In genomic region chr3:101262393-101263240, GRCh38 we compare ENCODE assay signal across 15 cellular contexts. TPM values are rescaled to one million over a fixed set of nuclear protein-coding genes. Genes with fewer than 3 reads are reported as not detected.
DNase-seq lines count a peak whose midpoint lies in the region; ATAC-seq, FAIRE-seq and TF ChIP-seq lines count a peak whose summit lies in the region.
"Had no signal": no experiment of that assay in that cellular context is flagged by ENCODE, and none has a peak within 500 bp of the region (broad histone marks: within the 10 kb centered on the region; RNA-seq: fewer than 3 reads in every experiment).

No MANE protein-coding gene starts in this region.

- no peaks in the 10 kb centered on the region for H3K9me3 Mint-ChIP-seq in effector memory CD8-positive, alpha-beta T cell
- H3K9me3 Mint-ChIP-seq: H9 had no signal

- BruUV-seq in PC-3 (replicated peaks; lab: Mats Ljungman, UMichigan) = no TSS peak

- POLR2A ChIA-PET in PC-3 (lab: Charles Lee; ENCODE audit: unreplicated experiment) = no interaction called here

- no peak overlapping the region for H3K27ac ChIP-seq in PC-3 (ENCODE audit: low read length)
- H3K27ac ChIP-seq: C4-2B, foreskin keratinocyte, neutrophil had no signal

- H3K27me3 ChIP-seq in PC-3 (ENCODE audit: low read length) = no peaks in the 10 kb centered on the region
- H3K27me3 ChIP-seq: foreskin keratinocyte, neutrophil had no signal

- no peaks in the 10 kb centered on the region for H3K27me3 Mint-ChIP-seq in effector memory CD8-positive, alpha-beta T cell
- H3K27me3 Mint-ChIP-seq: activated CD4-positive, alpha-beta T cell treated with anti-CD3 and anti-CD28 coated beads, Interleukin-2, amount 10 ng/mL, durations not matched to agents 7 days and 5 days had no signal

- DNase-seq in effector memory CD8-positive, alpha-beta T cell = no peak
- DNase-seq in HK-2 (ENCODE audit: unreplicated experiment) (no peak), PC-3 (no peak)
- DNase-seq in activated CD8-positive, alpha-beta memory T cell treated with anti-CD3 and anti-CD28 coated beads, Interleukin-2, amount 50 U/mL, for 4 hours = no peak
- DNase-seq: activated CD4-positive, alpha-beta T cell treated with anti-CD3 and anti-CD28 coated beads, Interleukin-2, amount 10 ng/mL, durations not matched to agents 7 days and 5 days; activated naive CD4-positive, alpha-beta T cell; foreskin keratinocyte; H9 had no signal

- no peak overlapping the region for H2AFZ ChIP-seq in PC-3 (ENCODE audit: low read length)

- H3K9me3 ChIP-seq in PC-3 (ENCODE audit: low read length) = no peaks in the 10 kb centered on the region
- H3K9me3 ChIP-seq: neutrophil had no signal

- H3K36me3 ChIP-seq in PC-3 (ENCODE audit: low read depth, low read length) = no peaks in the 10 kb centered on the region
- H3K36me3 ChIP-seq: neutrophil had no signal

- intact Hi-C loops in PC-3 (cut with micrococcal nuclease) = no loop called here

- ATAC-seq in GM18907 (IDR thresholded peaks at IDR 0.05; ENCODE audit: unreplicated experiment) (peak; percentile 87), GM21619 (IDR thresholded peaks at IDR 0.05; ENCODE audit: unreplicated experiment) (peak; percentile 87), HG03280 (IDR thresholded peaks at IDR 0.05; ENCODE audit: unreplicated experiment) (peak; percentile 89), PC-3 (no peak)
- ATAC-seq in effector memory CD8-positive, alpha-beta T cell (replicated peaks) = no peak
- ATAC-seq: foreskin keratinocyte, left lobe of liver had no signal

- no peaks in the 10 kb centered on the region for H3F3A ChIP-seq in PC-3 (ENCODE audit: low read length, unreplicated experiment)

- CTCF ChIA-PET in PC-3 (lab: Charles Lee) = no interaction called here

- TF ChIP-seq CTCF in PC-3 (conservative IDR thresholded peaks at IDR 0.05; ENCODE audit: low read depth, low read length) = no peak

- FAIRE-seq in islet of Langerhans (lab: Jason Lieb, UNC) = peak; percentile 94

- no peaks in the 10 kb centered on the region for H3K36me3 Mint-ChIP-seq in effector memory CD8-positive, alpha-beta T cell (ENCODE audit: insufficient read depth)

- no peaks in the 10 kb centered on the region for H3K4me1 ChIP-seq in PC-3 (ENCODE audit: insufficient read depth, low read length)
- H3K4me1 ChIP-seq: foreskin keratinocyte had no signal

- no peaks in the 10 kb centered on the region for H4K20me1 ChIP-seq in PC-3 (ENCODE audit: low read length)

- no peak overlapping the region for H3K27ac Mint-ChIP-seq in effector memory CD8-positive, alpha-beta T cell
- H3K27ac Mint-ChIP-seq: activated CD4-positive, alpha-beta T cell treated with anti-CD3 and anti-CD28 coated beads, Interleukin-2, amount 10 ng/mL, durations not matched to agents 7 days and 5 days; H9 had no signal

- H3K4me3 ChIP-seq in PC-3 (ENCODE audit: low read length) = no peak overlapping the region

- no peak overlapping the region for H3K4me2 ChIP-seq in PC-3 (ENCODE audit: low read length)

- H3K9me2 ChIP-seq in PC-3 (replicated peaks; ENCODE audit: low read length) = no peaks in the 10 kb centered on the region

- no peaks in the 10 kb centered on the region for H3K4me1 Mint-ChIP-seq in effector memory CD8-positive, alpha-beta T cell (ENCODE audit: low read depth in 2 of 2)
- H3K4me1 Mint-ChIP-seq: H9 had no signal

- no peak overlapping the region for H3K4me3 Mint-ChIP-seq in effector memory CD8-positive, alpha-beta T cell
- H3K4me3 Mint-ChIP-seq: activated CD4-positive, alpha-beta T cell treated with anti-CD3 and anti-CD28 coated beads, Interleukin-2, amount 10 ng/mL, durations not matched to agents 7 days and 5 days; H9 had no signal

- H3K9ac ChIP-seq in PC-3 (ENCODE audit: low read length) = no peak overlapping the region

- H3K79me2 ChIP-seq in PC-3 (ENCODE audit: low read length) = no peaks in the 10 kb centered on the region

RNA-seq across cellular contexts. Expression of gene IMPG2, which starts 57.8 kb away (rescaled TPM):
- 0.17 and 0.18 TPM in 2 replicates for total RNA-seq in PC-3 (2014; rRNA removed)

Comparison
In these comparisons a context has a peak if more than half of its experiments do, and no peak if none do; other contexts are left out.
1. ATAC-seq: peak in GM18907 (single experiment), GM21619 (single experiment) and HG03280 (single experiment); none in effector memory CD8-positive, alpha-beta T cell (single experiment) and PC-3 (single experiment).